In the genomic region with DNA sequence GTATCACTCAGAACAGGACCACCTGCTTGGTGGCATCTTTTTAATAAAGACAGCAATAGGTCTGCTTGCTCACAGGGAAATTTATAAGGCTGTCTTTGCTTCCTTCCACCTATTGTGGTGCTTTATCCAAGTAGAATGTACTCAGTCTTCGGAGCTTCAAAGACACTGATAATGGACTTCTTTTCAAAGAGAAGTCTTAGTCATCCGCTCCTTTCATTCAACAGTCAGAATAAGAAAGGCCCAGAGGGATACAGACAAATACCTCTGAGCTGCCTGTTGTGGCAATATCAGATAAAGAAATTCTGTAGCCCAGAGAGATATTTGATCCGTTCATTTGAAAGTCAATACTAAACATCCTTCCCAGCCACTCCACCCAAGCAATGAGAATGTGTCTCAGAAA, we compare ENCODE assay signal across 18 cellular contexts.
DNase-seq lines count a peak whose midpoint lies in the region; ATAC-seq and TF ChIP-seq lines count a peak whose summit lies in the region.
"Had no signal": no experiment of that assay in that cellular context is flagged by ENCODE, and none has a peak within 500 bp of the region (broad histone marks: within the 10 kb centered on the region; RNA-seq: fewer than 3 reads in every experiment).

No MANE protein-coding gene starts in this region.

- peak; percentile 40; the same call in 1 of the 2 replicates for ATAC-seq in HCT116
- no peak for ATAC-seq in effector memory CD8-positive, alpha-beta T cell (replicated peaks)
- ATAC-seq: Panc1 had no signal

- H3K27me3 ChIP-seq in HCT116 (ENCODE audit: insufficient read depth, low read length) (no peaks in the 10 kb centered on the region), iPS-20b (ENCODE audit: insufficient read depth, low read length) (no peaks in the 10 kb centered on the region), trophoblast cell (ENCODE audit: insufficient read depth, low read length) (no peaks in the 10 kb centered on the region)
- H3K27me3 ChIP-seq: BE2C had no signal

- no peak for TF ChIP-seq RAD21 in HCT116 (IDR thresholded peaks at IDR 0.05; ENCODE audit: low read depth)

- H2BK5ac ChIP-seq in trophoblast cell (ENCODE audit: low read depth, low read length, poor library complexity), result no peak overlapping the region

- H3K18ac ChIP-seq in trophoblast cell (ENCODE audit: low read length), result no peak overlapping the region

- no peak overlapping the region for H3K27ac ChIP-seq in HCT116 (ENCODE audit: low read depth, low read length)
- peak overlapping the region; percentile 11 for H3K27ac ChIP-seq in iPS-20b (ENCODE audit: low read length)
- H3K27ac ChIP-seq in trophoblast cell (ENCODE audit: low read depth, low read length), result no peak overlapping the region

- no peak for TF ChIP-seq CTCF in HCT116 (IDR thresholded peaks at IDR 0.05 in 2 of 3, conservative IDR thresholded peaks at IDR 0.05 in 1 of 3; ENCODE audit: borderline replicate concordance in 1 of 3, insufficient read depth in 1 of 3, low read depth in 2 of 3, low read length in 2 of 3)

- H3K9me3 Mint-ChIP-seq in effector memory CD8-positive, alpha-beta T cell, result peaks cover 2 to 7% of the 10 kb centered on the region in 2 donors

- H3K27ac Mint-ChIP-seq in effector memory CD8-positive, alpha-beta T cell, result no peak overlapping the region
- H3K27ac Mint-ChIP-seq: CD4-positive, alpha-beta memory T cell had no signal

- H3K9ac ChIP-seq in HCT116 (ENCODE audit: low read length) (no peak overlapping the region), iPS-20b (ENCODE audit: low read depth, low read length) (peak overlapping the region; percentile 36; the same call in 1 of the 2 replicates), trophoblast cell (ENCODE audit: low read length) (no peak overlapping the region)

- H3K36me3 Mint-ChIP-seq in effector memory CD8-positive, alpha-beta T cell (ENCODE audit: insufficient read depth), result no peaks in the 10 kb centered on the region
- H3K36me3 Mint-ChIP-seq: CD4-positive, alpha-beta memory T cell had no signal

- DNase-seq in HCT116 (ENCODE audit: low read depth, low spot score) (peak; percentile 7), astrocyte of the hippocampus (ENCODE audit: low read depth, low spot score) (peak; percentile 20), trophoblast cell (peak; percentile 25 to 60), ureter (ENCODE audit: low spot score) (no peak), NAMALWA (ENCODE audit: low spot score) (no peak)
- DNase-seq in effector memory CD8-positive, alpha-beta T cell, result no peak
- DNase-seq: BE2C; CD4-positive, alpha-beta memory T cell; DMS79 treated with DMSO at 0.1 percent for 48 hours; GDM1; IMR-90; NCI-H1417; NCI-H2081 treated with DMSO at 0.1 percent for 48 hours; NCI-H446 treated with DMSO at 0.1 percent for 48 hours; NCI-H774; Right ventricle myocardium superior had no signal

- no peak overlapping the region for H2BK12ac ChIP-seq in trophoblast cell (ENCODE audit: low read length)

- POLR2A ChIA-PET in HCT116 (lab: Charles Lee), result no interaction called here

- no peaks in the 10 kb centered on the region for H3K9me3 ChIP-seq in HCT116 (ENCODE audit: control insufficient read depth in 1 of 2, insufficient read depth in 1 of 2, low read depth in 1 of 2, low read length in 2 of 2)
- H3K9me3 ChIP-seq in iPS-20b (ENCODE audit: insufficient read depth, low read depth, low read length), result no peaks in the 10 kb centered on the region
- no peaks in the 10 kb centered on the region for H3K9me3 ChIP-seq in trophoblast cell (ENCODE audit: insufficient read depth, low read depth, low read length)
- H3K9me3 ChIP-seq: BE2C had no signal

- H3K23ac ChIP-seq in trophoblast cell (ENCODE audit: low read length), result no peak overlapping the region

- no peaks in the 10 kb centered on the region for H3K9me2 ChIP-seq in HCT116 (ENCODE audit: insufficient read depth)

- no peaks in the 10 kb centered on the region for H3K36me3 ChIP-seq in HCT116 (ENCODE audit: control insufficient read depth in 1 of 2, insufficient read depth in 2 of 2, low read length in 2 of 2)
- H3K36me3 ChIP-seq in iPS-20b (ENCODE audit: insufficient read depth, low read depth, low read length), result no peaks in the 10 kb centered on the region
- no peaks in the 10 kb centered on the region for H3K36me3 ChIP-seq in trophoblast cell (ENCODE audit: control insufficient read depth in 1 of 2, insufficient read depth in 2 of 2, low read length in 2 of 2)
- H3K36me3 ChIP-seq: BE2C had no signal

- no peaks in the 10 kb centered on the region for H3K79me1 ChIP-seq in trophoblast cell (ENCODE audit: low read length)

- H3K4me2 ChIP-seq in HCT116 (ENCODE audit: low read length), result peak overlapping the region; percentile 8; the same call in 1 of the 2 replicates
- H3K4me2 ChIP-seq in trophoblast cell (ENCODE audit: low read length), result no peak overlapping the region

- no peak overlapping the region for H3K4me3 Mint-ChIP-seq in effector memory CD8-positive, alpha-beta T cell
- H3K4me3 Mint-ChIP-seq: CD4-positive, alpha-beta memory T cell had no signal

- no peaks in the 10 kb centered on the region for H3K79me2 ChIP-seq in HCT116 (ENCODE audit: insufficient read depth, low read length)
- no peaks in the 10 kb centered on the region for H3K79me2 ChIP-seq in trophoblast cell (ENCODE audit: control insufficient read depth, insufficient read depth, low read length, poor library complexity)

- RAD21 ChIA-PET in HCT116 (lab: Charles Lee; ENCODE audit: low non-redundant PET in 1 of 2, low total read pairs in 2 of 2, uncharacterized antibody in 2 of 2, unreplicated experiment in 2 of 2), result no interaction called here

- H2BK120ac ChIP-seq in trophoblast cell (ENCODE audit: insufficient read depth, low read length, poor library complexity), result no peak overlapping the region

- no peaks in the 10 kb centered on the region for H4K20me1 ChIP-seq in HCT116 (ENCODE audit: insufficient read depth)

- no peak for TF ChIP-seq POLR2A in HCT116 (IDR thresholded peaks at IDR 0.05; ENCODE audit: borderline replicate concordance, extremely low read depth, insufficient read depth, insufficient read length)

- no peak overlapping the region for H3K4ac ChIP-seq in trophoblast cell (ENCODE audit: low read depth, low read length)

- intact Hi-C loops in HCT116 (cut with micrococcal nuclease), result no loop called here

- peaks cover 0 to 11% of the 10 kb centered on the region in 2 experiments; a peak in 1 of 4 replicates for H3K4me1 ChIP-seq in HCT116 (ENCODE audit: control insufficient read depth in 1 of 2, insufficient read depth in 2 of 2, low read length in 2 of 2)
- peaks cover 27% of the 10 kb centered on the region; the same call in 1 of the 2 replicates for H3K4me1 ChIP-seq in iPS-20b (ENCODE audit: insufficient read depth, low read length)
- peaks cover 0 to 3% of the 10 kb centered on the region in 2 experiments for H3K4me1 ChIP-seq in trophoblast cell (ENCODE audit: control insufficient read depth in 1 of 2, insufficient read depth in 2 of 2, low read length in 2 of 2)
- H3K4me1 ChIP-seq: BE2C had no signal

- H4K91ac ChIP-seq in trophoblast cell (ENCODE audit: low read depth, low read length), result no peak overlapping the region

- no TSS peak for BruUV-seq in HCT116 (replicated peaks; lab: Mats Ljungman, UMichigan)

- no peak overlapping the region for H3K4me3 ChIP-seq in HCT116 (replicated peaks in 1 of 2; ENCODE audit: low read depth in 1 of 2, low read length in 2 of 2)
- peak overlapping the region; percentile 47 for H3K4me3 ChIP-seq in iPS-20b (ENCODE audit: low read length)
- H3K4me3 ChIP-seq in trophoblast cell (ENCODE audit: low read depth, low read length), result no peak overlapping the region

- H3K4me1 Mint-ChIP-seq in effector memory CD8-positive, alpha-beta T cell (ENCODE audit: low read depth in 2 of 2), result no peaks in the 10 kb centered on the region
- H3K4me1 Mint-ChIP-seq: CD4-positive, alpha-beta memory T cell had no signal

- H4K12ac ChIP-seq in trophoblast cell (ENCODE audit: low read depth, low read length), result no peak overlapping the region

- CTCF ChIA-PET in HCT116 (lab: Charles Lee), result interaction anchor here (1.5 kb wide), 1 partner anchor 32 kb away, joined by 3 read pairs; no protein-coding TSS in a partner anchor

- H3K14ac ChIP-seq in trophoblast cell (ENCODE audit: low read length), result no peak overlapping the region

- no peak overlapping the region for H2AK5ac ChIP-seq in trophoblast cell (ENCODE audit: low read length)

- no peaks in the 10 kb centered on the region for H3K27me3 Mint-ChIP-seq in effector memory CD8-positive, alpha-beta T cell
- H3K27me3 Mint-ChIP-seq: CD4-positive, alpha-beta memory T cell had no signal

- no CpG with 5 or more reads among the region's 3 CpGs for WGBS in trophoblast cell (ENCODE audit: extremely low coverage, insufficient coverage, insufficient read length)

- H4K8ac ChIP-seq in trophoblast cell (ENCODE audit: low read depth, low read length), result no peak overlapping the region

- no peak overlapping the region for H2AFZ ChIP-seq in HCT116 (ENCODE audit: low read depth, low read length, poor library complexity, severe bottlenecking)
- no peak overlapping the region for H2AFZ ChIP-seq in trophoblast cell (ENCODE audit: insufficient read depth, low read length, poor library complexity)

TF ChIP-seq in HCT116, 20 proteins besides CTCF, POLR2A, EP300 and RAD21:
- TF ChIP-seq POLR2AphosphoS5 (IDR thresholded peaks at IDR 0.05; ENCODE audit: low read depth, low read length) (no peak), TCF7L2 (IDR thresholded peaks at IDR 0.05; ENCODE audit: borderline replicate concordance, extremely low read depth, insufficient read depth, insufficient read length) (peak; percentile 63), YY1 (IDR thresholded peaks at IDR 0.05; ENCODE audit: extremely low read depth, insufficient replicate concordance, low read depth, low read length) (no peak)

Comparison
In these comparisons a context has a peak if more than half of its experiments do, and no peak if none do; other contexts are left out.
1. DNase-seq: peak in HCT116 (single experiment), astrocyte of the hippocampus (single experiment) and trophoblast cell (2 of 2); none in ureter (single experiment), NAMALWA (single experiment) and effector memory CD8-positive, alpha-beta T cell (0 of 3).